Comparison of ENCODE assay signal across 9 cellular contexts in the genomic region with DNA sequence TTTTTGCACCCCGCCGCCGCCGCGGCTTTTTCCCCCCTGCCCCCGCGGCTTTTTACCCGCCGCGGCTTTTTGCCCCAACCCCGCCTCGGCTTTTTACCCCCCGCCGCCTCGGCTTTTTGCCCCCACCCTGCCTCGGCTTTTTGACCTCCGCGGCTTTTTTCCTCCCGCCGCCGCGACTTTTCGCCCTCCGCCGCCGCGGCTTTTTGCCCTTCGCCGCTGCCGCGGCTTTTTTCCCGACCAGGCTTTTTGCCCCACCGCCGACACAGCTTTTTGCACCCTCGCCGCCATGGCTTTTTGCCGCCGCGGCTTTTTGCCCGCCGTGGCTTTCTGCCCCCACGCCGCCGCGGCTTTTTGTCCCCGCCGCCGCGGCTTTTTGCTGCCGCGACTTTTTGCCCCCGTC.
A peak's percentile ranks its signal among the peaks of the same experiment; 100 is the strongest.
DNase-seq lines count a peak whose midpoint lies in the region; ATAC-seq and TF ChIP-seq lines count a peak whose summit lies in the region.
"Had no signal": no experiment of that assay in that cellular context is flagged by ENCODE, and none has a peak within 500 bp of the region (broad histone marks: within the 10 kb centered on the region; RNA-seq: fewer than 3 reads in every experiment).

No MANE protein-coding gene starts in this region.

- peak overlapping the region; percentile 67 for H3K4me3 ChIP-seq in thoracic aorta

- H3K27ac Mint-ChIP-seq in activated CD4-positive, alpha-beta T cell treated with anti-CD3 and anti-CD28 coated beads for 36 hours: no peak overlapping the region

- intact Hi-C loops in activated CD4-positive, alpha-beta T cell treated with anti-CD3 and anti-CD28 coated beads for 36 hours (cut with DNase I, micrococcal nuclease): no loop called here
- intact Hi-C loops in cardiac septum (cut with DNase I): no loop called here

- no peak overlapping the region for H3K27ac ChIP-seq in thoracic aorta

- H3K4me1 ChIP-seq in thoracic aorta (ENCODE audit: control insufficient read depth in 1 of 2, low read depth in 2 of 2): no peaks in the 10 kb centered on the region

- H3K27me3 Mint-ChIP-seq in activated CD4-positive, alpha-beta T cell treated with anti-CD3 and anti-CD28 coated beads for 36 hours: peaks cover 6% of the 10 kb centered on the region

- CTCF ChIA-PET in activated CD4-positive, alpha-beta T cell treated with anti-CD3 and anti-CD28 coated beads for 36 hours (lab: Charles Lee): no interaction called here

- no peak for TF ChIP-seq CTCF in thoracic aorta (IDR thresholded peaks at IDR 0.05)

- POLR2A ChIA-PET in activated CD4-positive, alpha-beta T cell treated with anti-CD3 and anti-CD28 coated beads for 36 hours (lab: Charles Lee): no interaction called here

- H3K36me3 Mint-ChIP-seq in activated CD4-positive, alpha-beta T cell treated with anti-CD3 and anti-CD28 coated beads for 36 hours (ENCODE audit: low read depth): no peaks in the 10 kb centered on the region

- H3K9me3 Mint-ChIP-seq in activated CD4-positive, alpha-beta T cell treated with anti-CD3 and anti-CD28 coated beads for 36 hours (ENCODE audit: low read depth): no peaks in the 10 kb centered on the region

- no peaks in the 10 kb centered on the region for H3K4me1 Mint-ChIP-seq in activated CD4-positive, alpha-beta T cell treated with anti-CD3 and anti-CD28 coated beads for 36 hours

- no peaks in the 10 kb centered on the region for H3K27me3 ChIP-seq in thoracic aorta (replicated peaks; ENCODE audit: insufficient read depth)

- peak overlapping the region; percentile 49 for H3K4me3 Mint-ChIP-seq in activated CD4-positive, alpha-beta T cell treated with anti-CD3 and anti-CD28 coated beads for 36 hours

- H3K36me3 ChIP-seq in thoracic aorta: no peaks in the 10 kb centered on the region

- DNase-seq in activated CD4-positive, alpha-beta T cell treated with anti-CD3 and anti-CD28 coated beads for 36 hours: peak; percentile 21
- DNase-seq in activated CD4-positive, alpha-beta T cell treated with anti-CD3 and anti-CD28 coated beads, Interleukin-2, amount 50 U/mL, for 1 hour: no peak
- peak; percentile 3 for DNase-seq in T-helper 9 cell
- DNase-seq in cardiac septum (ENCODE audit: low spot score): peak; percentile 59
- no peak for DNase-seq in thoracic aorta (ENCODE audit: low spot score)
- no peak for DNase-seq in NCI-H2107 treated with DMSO at 0.1 percent for 48 hours (lab: John Stamatoyannopoulos, UW; ENCODE audit: unreplicated experiment)
- DNase-seq: EL had no signal

- no peak for ATAC-seq in activated CD4-positive, alpha-beta T cell treated with anti-CD3 and anti-CD28 coated beads for 36 hours
- no peak for ATAC-seq in thoracic aorta (ENCODE audit: insufficient number of reproducible peaks, low FRiP score, low read depth)
- no peak for ATAC-seq in GM18868 (IDR thresholded peaks at IDR 0.05; ENCODE audit: unreplicated experiment)
- no peak for ATAC-seq in GM18519 (IDR thresholded peaks at IDR 0.05; ENCODE audit: low FRiP score, unreplicated experiment)

- H3K9me3 ChIP-seq in thoracic aorta: no peaks in the 10 kb centered on the region

Comparison
In these comparisons a context has a peak if more than half of its experiments do, and no peak if none do; other contexts are left out.
1. DNase-seq: peak in activated CD4-positive, alpha-beta T cell treated with anti-CD3 and anti-CD28 coated beads for 36 hours (single experiment), T-helper 9 cell (single experiment) and cardiac septum (single experiment); none in activated CD4-positive, alpha-beta T cell treated with anti-CD3 and anti-CD28 coated beads, Interleukin-2, amount 50 U/mL, for 1 hour (single experiment), thoracic aorta (single experiment) and NCI-H2107 treated with DMSO at 0.1 percent for 48 hours (single experiment).